12 cellular contexts compared by ENCODE assay signal in the genomic region with DNA sequence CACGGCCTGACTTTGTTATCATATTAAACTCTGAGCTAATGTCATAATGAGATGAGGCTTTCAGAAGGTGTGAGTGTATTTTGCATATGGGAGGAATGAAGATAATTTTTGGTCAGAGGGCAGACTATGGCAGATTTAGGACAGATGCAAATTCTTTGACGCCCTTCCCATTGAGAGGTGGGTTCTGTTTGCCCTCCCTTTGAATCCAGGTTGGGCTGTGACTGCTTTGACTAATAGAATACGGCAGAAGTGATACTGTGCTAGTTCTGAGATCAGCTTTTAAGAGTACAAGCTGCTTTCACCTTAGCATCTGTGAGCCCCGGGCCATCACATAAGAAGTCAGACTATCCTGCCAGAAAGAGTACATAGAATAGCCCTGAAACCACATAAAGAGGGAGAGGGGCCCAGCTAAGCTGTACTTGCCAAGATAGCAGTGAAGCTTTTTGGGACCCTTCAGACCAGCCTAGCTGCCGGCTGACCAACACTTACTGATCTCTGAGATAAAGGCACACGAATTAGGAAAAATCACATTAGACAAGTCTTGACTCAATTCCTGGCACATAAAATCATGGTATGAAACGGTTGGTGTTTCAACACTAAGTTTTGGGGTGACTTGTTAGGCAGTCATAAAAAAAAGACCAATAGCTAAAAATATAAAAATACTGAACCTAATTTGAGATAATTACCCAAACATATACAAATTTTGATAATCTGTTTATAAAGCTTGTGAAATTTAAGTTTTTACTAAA.
DNase-seq lines count a peak whose midpoint lies in the region; ATAC-seq, FAIRE-seq and TF ChIP-seq lines count a peak whose summit lies in the region.
"Had no signal": no experiment of that assay in that cellular context is flagged by ENCODE, and none has a peak within 500 bp of the region (broad histone marks: within the 10 kb centered on the region; RNA-seq: fewer than 3 reads in every experiment).

No MANE protein-coding gene starts in this region.

- intact Hi-C loops in testis (cut with DNase I; ENCODE audit: low total_unique reads), result no loop called here

- H3K4me3 ChIP-seq in testis, result no peak overlapping the region

- DNase-seq in GM10248 (ENCODE audit: extremely low spot score) (peak; percentile 51), GM19239 (ENCODE audit: insufficient read length, low spot score) (peak; percentile 46), testis (no peak), SW 1271 (lab: John Stamatoyannopoulos, UW) (no peak)
- no peak for DNase-seq in stimulated activated CD8-positive, alpha-beta memory T cell treated with anti-CD3 and anti-CD28 coated beads, Interleukin-4, amount 100 ng/mL, for 48 hours
- DNase-seq in activated naive CD4-positive, alpha-beta T cell treated with Interleukin-2 at 50 U/mL for 16 hours, result no peak
- DNase-seq: NCI-H187 had no signal

- peak; percentile 93 for ATAC-seq in HG02642 (IDR thresholded peaks at IDR 0.05; ENCODE audit: poor library complexity, unreplicated experiment)
- ATAC-seq in HG03442 (IDR thresholded peaks at IDR 0.05; ENCODE audit: unreplicated experiment), result peak; percentile 87
- ATAC-seq: natural killer cell treated with Interleukin-12 subunit alpha and Interleukin-12 subunit beta and Interleukin-15 and Interleukin-18, amount 100 ng/mL, for 72 hours had no signal

- no peaks in the 10 kb centered on the region for H3K36me3 ChIP-seq in testis (ENCODE audit: low read depth, missing control alignments)

- POLR2A ChIA-PET in GM10248 (lab: Yijun Ruan, JAX), result interaction anchor here (1.6 kb wide), 1 partner anchor 27 kb away, joined by 8 read pairs; no protein-coding TSS in a partner anchor

- no peaks in the 10 kb centered on the region for H3K27me3 ChIP-seq in testis

- no peak for TF ChIP-seq POLR2A in testis (IDR thresholded peaks at IDR 0.05)

- TF ChIP-seq CTCF in GM10248 (IDR thresholded peaks at IDR 0.05; ENCODE audit: control extremely low read depth, extremely low read depth, low read depth, missing control alignments) (no peak), testis (IDR thresholded peaks at IDR 0.05) (no peak)

- no peaks in the 10 kb centered on the region for H3K9me3 ChIP-seq in testis

- H3K4me1 ChIP-seq in testis, result no peaks in the 10 kb centered on the region

- WGBS in testis, 2 donors, result 72 to 76% methylated on average over 7 of the region's 7 CpGs

- H3K27ac ChIP-seq in testis, result no peak overlapping the region

- FAIRE-seq in GM19239 (lab: Jason Lieb, UNC), result peak; percentile 99
- FAIRE-seq: endothelial cell of umbilical vein, HTR-8/SVneo had no signal

- CTCF ChIA-PET in GM10248 (lab: Yijun Ruan, JAX), result interaction anchor here (1.0 to 2.1 kb wide), 9 partner anchors 11 to 514 kb away, joined by 3 to 10 read pairs (median 3); a partner anchor contains a TSS

Comparison
In these comparisons a context has a peak if more than half of its experiments do, and no peak if none do; other contexts are left out.
1. DNase-seq: peak in GM10248 (single experiment) and GM19239 (single experiment); none in stimulated activated CD8-positive, alpha-beta memory T cell treated with anti-CD3 and anti-CD28 coated beads, Interleukin-4, amount 100 ng/mL, for 48 hours (single experiment), testis (single experiment), activated naive CD4-positive, alpha-beta T cell treated with Interleukin-2 at 50 U/mL for 16 hours (single experiment) and SW 1271 (0 of 2).